ENCODE assay signal across 12 cellular contexts in genomic region chr16:49766280-49766679, GRCh38.
"Had no signal": no experiment of that assay in that cellular context is flagged by ENCODE, and none has a peak within 500 bp of the region (broad histone marks: within the 10 kb centered on the region; RNA-seq: fewer than 3 reads in every experiment).

No MANE protein-coding gene starts in this region.

- DNase-seq: activated CD4-positive, alpha-beta memory T cell treated with anti-CD3 and anti-CD28 coated beads for 36 hours; activated naive CD8-positive, alpha-beta T cell treated with anti-CD3 and anti-CD28 coated beads, Interleukin-2, amount 10 ng/mL, durations not matched to agents 7 days and 5 days; activated T-cell treated with anti-CD3 and anti-CD28 coated beads, Interleukin-2, amount 50 U/mL, for 4 hours; anterior cingulate cortex; colonic mucosa; kidney glomerular epithelial cell; thyroid gland; uterus had no signal

- H3K27me3 ChIP-seq: colonic mucosa, hepatocyte, thyroid gland, uterus had no signal

- H3K4me3 ChIP-seq: colonic mucosa, hepatocyte, skin epidermis, thyroid gland, uterus had no signal

- H3K36me3 ChIP-seq: colonic mucosa, thyroid gland, uterus had no signal

- H3K4me1 Mint-ChIP-seq: activated naive CD8-positive, alpha-beta T cell treated with anti-CD3 and anti-CD28 coated beads, Interleukin-2, amount 10 ng/mL, durations not matched to agents 7 days and 5 days had no signal

- H3K9me3 Mint-ChIP-seq: activated CD4-positive, alpha-beta memory T cell treated with anti-CD3 and anti-CD28 coated beads for 36 hours; activated naive CD8-positive, alpha-beta T cell treated with anti-CD3 and anti-CD28 coated beads, Interleukin-2, amount 10 ng/mL, durations not matched to agents 7 days and 5 days; activated T-cell treated with anti-CD3 and anti-CD28 coated beads, Interleukin-2, amount 50 U/mL, for 4 hours; neural crest cell had no signal

- H3K4me3 Mint-ChIP-seq: activated CD4-positive, alpha-beta memory T cell treated with anti-CD3 and anti-CD28 coated beads for 36 hours; activated naive CD8-positive, alpha-beta T cell treated with anti-CD3 and anti-CD28 coated beads, Interleukin-2, amount 10 ng/mL, durations not matched to agents 7 days and 5 days; activated T-cell treated with anti-CD3 and anti-CD28 coated beads, Interleukin-2, amount 50 U/mL, for 4 hours had no signal

- H3K9me3 ChIP-seq: colonic mucosa, thyroid gland, uterus had no signal

- H3K27ac ChIP-seq: colonic mucosa, hepatocyte, parathyroid adenoma, skin epidermis, thyroid gland, uterus had no signal

- H3K27me3 Mint-ChIP-seq: activated CD4-positive, alpha-beta memory T cell treated with anti-CD3 and anti-CD28 coated beads for 36 hours had no signal

- H3K9ac ChIP-seq: parathyroid adenoma had no signal

- H3K36me3 Mint-ChIP-seq: activated CD4-positive, alpha-beta memory T cell treated with anti-CD3 and anti-CD28 coated beads for 36 hours; activated naive CD8-positive, alpha-beta T cell treated with anti-CD3 and anti-CD28 coated beads, Interleukin-2, amount 10 ng/mL, durations not matched to agents 7 days and 5 days had no signal

- H3K4me1 ChIP-seq: colonic mucosa, parathyroid adenoma, uterus had no signal

- H3K4me2 ChIP-seq: hepatocyte had no signal

- H3K27ac Mint-ChIP-seq: activated CD4-positive, alpha-beta memory T cell treated with anti-CD3 and anti-CD28 coated beads for 36 hours; activated naive CD8-positive, alpha-beta T cell treated with anti-CD3 and anti-CD28 coated beads, Interleukin-2, amount 10 ng/mL, durations not matched to agents 7 days and 5 days had no signal

- ATAC-seq: activated T-cell treated with anti-CD3 and anti-CD28 coated beads, Interleukin-2, amount 50 U/mL, for 4 hours had no signal

- H2AFZ ChIP-seq: hepatocyte, parathyroid adenoma had no signal
